9 cellular contexts compared by ENCODE assay signal in the genomic region with DNA sequence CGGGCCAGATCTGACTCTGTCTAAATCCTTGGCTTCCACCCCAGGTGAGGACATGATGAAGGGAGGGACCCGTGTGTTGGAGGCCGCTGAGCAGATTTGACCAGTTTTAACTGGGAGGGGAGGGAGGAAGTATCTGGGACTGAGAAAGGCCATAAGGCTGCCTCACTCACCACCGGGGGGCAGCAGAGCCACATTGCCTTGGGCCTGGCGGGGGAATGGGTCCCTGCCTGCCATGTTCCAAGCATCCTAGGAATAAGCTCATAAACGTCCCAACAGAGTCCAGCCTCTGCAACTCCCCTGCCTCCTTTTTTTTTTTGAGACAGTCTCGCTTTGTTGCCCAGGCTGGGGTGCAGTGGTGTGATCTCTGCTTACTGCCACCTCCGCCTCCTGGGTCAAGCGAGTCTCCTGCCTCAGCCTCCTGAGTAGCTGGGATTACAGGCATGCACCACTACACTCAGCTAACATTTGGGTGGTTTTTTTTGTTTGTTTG. TPM values are rescaled to one million over a fixed set of nuclear protein-coding genes. Genes with fewer than 3 reads are reported as not detected.
DNase-seq lines count a peak whose midpoint lies in the region; ATAC-seq, FAIRE-seq and TF ChIP-seq lines count a peak whose summit lies in the region.
"Had no signal": no experiment of that assay in that cellular context is flagged by ENCODE, and none has a peak within 500 bp of the region (broad histone marks: within the 10 kb centered on the region; RNA-seq: fewer than 3 reads in every experiment).

No MANE protein-coding gene starts in this region.

- CTCF ChIA-PET in A673 (lab: Charles Lee): interaction anchor here (0.5 to 1.9 kb wide), 20 partner anchors 9 to 216 kb away, joined by 3 to 23 read pairs (median 4); partner anchors contain the start of genes ARRDC2, MAST3 and PIK3R2
- CTCF ChIA-PET in mammary epithelial cell (lab: Charles Lee; ENCODE audit: low non-redundant PET): interaction anchor here (0.5 to 1.0 kb wide), 6 partner anchors 45 to 216 kb away, joined by 3 to 8 read pairs (median 4); no protein-coding TSS in a partner anchor

- no peaks in the 10 kb centered on the region for H3K36me3 ChIP-seq in A673 (ENCODE audit: insufficient read depth, low read length, poor library complexity, severe bottlenecking)
- no peaks in the 10 kb centered on the region for H3K36me3 ChIP-seq in mammary epithelial cell (ENCODE audit: insufficient read depth, low read length)
- H3K36me3 ChIP-seq in keratinocyte (ENCODE audit: control insufficient read depth in 2 of 2, extremely low read depth in 1 of 2, insufficient read depth in 2 of 2, low read length in 2 of 2): no peaks in the 10 kb centered on the region

- peak; percentile 96 for FAIRE-seq in GM19239 (lab: Jason Lieb, UNC)
- peak; percentile 87 for FAIRE-seq in keratinocyte (lab: Jason Lieb, UNC)

- no peaks in the 10 kb centered on the region for H3K79me2 ChIP-seq in mammary epithelial cell (ENCODE audit: insufficient read depth, low read length)
- H3K79me2 ChIP-seq in keratinocyte (ENCODE audit: control insufficient read depth, insufficient read depth, low read length): no peaks in the 10 kb centered on the region

- no peaks in the 10 kb centered on the region for H4K20me1 ChIP-seq in mammary epithelial cell (ENCODE audit: insufficient read depth, low read length)
- no peaks in the 10 kb centered on the region for H4K20me1 ChIP-seq in keratinocyte (ENCODE audit: control insufficient read depth, extremely low read depth, insufficient read depth, low read length)

- no peak overlapping the region for H3K27ac ChIP-seq in A673 (ENCODE audit: low read depth, low read length, poor library complexity, severe bottlenecking)
- H3K27ac ChIP-seq in mammary epithelial cell (ENCODE audit: insufficient read depth, low read depth, low read length): no peak overlapping the region
- H3K27ac ChIP-seq in keratinocyte (ENCODE audit: control insufficient read depth, insufficient read depth, low read length): no peak overlapping the region

- WGBS in mammary epithelial cell (ENCODE audit: low coverage, missing lambda C conversion rate): 10% methylated on average over 4 of the region's 9 CpGs

- no peak for ATAC-seq in HG02798 (IDR thresholded peaks at IDR 0.05; ENCODE audit: poor library complexity, unreplicated experiment)

- no peak overlapping the region for H3K9ac ChIP-seq in mammary epithelial cell (ENCODE audit: insufficient read depth, low read length)
- H3K9ac ChIP-seq in keratinocyte (ENCODE audit: control insufficient read depth, extremely low read depth, insufficient read depth, low read length): no peak overlapping the region

- H3K4me1 ChIP-seq in A673 (ENCODE audit: insufficient read depth, low read length, poor library complexity, severe bottlenecking): peaks cover 10% of the 10 kb centered on the region
- peaks cover 14% of the 10 kb centered on the region for H3K4me1 ChIP-seq in mammary epithelial cell (ENCODE audit: insufficient read depth, low read length)
- peaks cover 9% of the 10 kb centered on the region for H3K4me1 ChIP-seq in keratinocyte (ENCODE audit: control insufficient read depth, extremely low read depth, insufficient read depth, low read length)

- H2AFZ ChIP-seq in mammary epithelial cell (ENCODE audit: low read depth, low read length): peak overlapping the region; percentile 56
- no peak overlapping the region for H2AFZ ChIP-seq in keratinocyte (ENCODE audit: control insufficient read depth, low read length)

- H3K9me1 ChIP-seq in keratinocyte (ENCODE audit: control insufficient read depth, extremely low read depth, insufficient read depth, low read length): no peaks in the 10 kb centered on the region

- dilution Hi-C loops in mammary epithelial cell (cut with HindIII; ENCODE audit: low sequenced_read_pairs) (no loop called here), keratinocyte (cut with MboI; ENCODE audit: extremely low pct_ligation_motif_present, low sequenced_read_pairs) (no loop called here)

- BruUV-seq in A673 (replicated peaks; lab: Mats Ljungman, UMichigan) (no TSS peak), mammary epithelial cell (replicated peaks; lab: Mats Ljungman, UMichigan) (no TSS peak)

- intact Hi-C loops in A673 (cut with micrococcal nuclease; ENCODE audit: unreplicated experiment) (loop anchor here (2.0 to 5.0 kb wide), 3 partner anchors 39 to 138 kb away; partner anchors contain the start of gene PIK3R2), mammary epithelial cell (cut with micrococcal nuclease) (loop anchor here (1.0 to 5.0 kb wide), 6 partner anchors 39 to 210 kb away; partner anchors contain the start of genes ARRDC2 and LSM4)

- in situ Hi-C loops in mammary epithelial cell (cut with MboI; ENCODE audit: low sequenced_read_pairs in 2 of 2): loop anchor here (10.0 kb wide), 2 partner anchors 52 to 142 kb away; a partner anchor contains a TSS

- peak; percentile 84 for TF ChIP-seq CTCF in A673 (conservative IDR thresholded peaks at IDR 0.05; ENCODE audit: low read depth, low read length)
- peak; percentile 91 to 97 for TF ChIP-seq CTCF in mammary epithelial cell (conservative IDR thresholded peaks at IDR 0.05 in 1 of 2, IDR thresholded peaks at IDR 0.05 in 1 of 2; ENCODE audit: extremely low read depth in 1 of 2, insufficient read depth in 1 of 2, low read depth in 1 of 2, low read length in 2 of 2)
- peak; percentile 88 to 99 (median 91) for TF ChIP-seq CTCF in keratinocyte (optimal IDR thresholded peaks at IDR 0.05 in 1 of 3, IDR thresholded peaks at IDR 0.05 in 1 of 3, conservative IDR thresholded peaks at IDR 0.05 in 1 of 3; ENCODE audit: extremely low read depth in 1 of 3, insufficient read depth in 2 of 3, low read length in 3 of 3)

- DNase-seq in A673 (ENCODE audit: low spot score) (peak; percentile 86), GM19239 (ENCODE audit: insufficient read length, low spot score) (peak; percentile 72), NCI-H2196 treated with DMSO at 0.1 percent for 48 hours (lab: John Stamatoyannopoulos, UW; ENCODE audit: unreplicated experiment) (peak; percentile 72), mammary epithelial cell (peak; percentile 75), keratinocyte (ENCODE audit: low read depth, low spot score) (no peak)
- peak; percentile 42 to 74 (median 54) for DNase-seq in activated CD4-positive, CD25-positive, alpha-beta regulatory T cell (lab: John Stamatoyannopoulos, UW)
- peak; percentile 73 for DNase-seq in stimulated activated CD4-positive, alpha-beta T cell treated with anti-CD3 and anti-CD28 coated beads, Interleukin-1b, Interleukin-23, amount 100 ng/mL, for 48 hours

- H3K27me3 ChIP-seq in A673 (replicated peaks; ENCODE audit: insufficient read depth, low read depth, low read length, poor library complexity) (no peaks in the 10 kb centered on the region), mammary epithelial cell (ENCODE audit: insufficient read depth, low read length) (no peaks in the 10 kb centered on the region), keratinocyte (ENCODE audit: control insufficient read depth, extremely low read depth, insufficient read depth, low read length) (peaks cover 10% of the 10 kb centered on the region)

- no peak overlapping the region for H3K4me3 ChIP-seq in A673 (ENCODE audit: low read depth, low read length, poor library complexity, severe bottlenecking)
- no peak overlapping the region for H3K4me3 ChIP-seq in mammary epithelial cell (replicated peaks in 1 of 3; ENCODE audit: insufficient read depth in 1 of 3, low read depth in 2 of 3, low read length in 3 of 3)
- H3K4me3 ChIP-seq in keratinocyte (ENCODE audit: control insufficient read depth in 2 of 3, extremely low read depth in 1 of 3, insufficient read depth in 2 of 3, low read depth in 1 of 3, low read length in 3 of 3): no peak overlapping the region
- H3K4me3 ChIP-seq: skin epidermis had no signal

- H3K9me3 ChIP-seq in A673 (ENCODE audit: low read depth, low read length, poor library complexity, severe bottlenecking): no peaks in the 10 kb centered on the region
- no peaks in the 10 kb centered on the region for H3K9me3 ChIP-seq in mammary epithelial cell (replicated peaks; ENCODE audit: insufficient read depth, low read length)
- no peaks in the 10 kb centered on the region for H3K9me3 ChIP-seq in keratinocyte (ENCODE audit: control insufficient read depth, low read depth, low read length)

- H3K4me2 ChIP-seq in mammary epithelial cell (ENCODE audit: insufficient read depth, low read depth, low read length) (no peak overlapping the region), keratinocyte (ENCODE audit: control insufficient read depth, extremely low read depth, insufficient read depth, low read depth, low read length) (no peak overlapping the region)

- POLR2A ChIA-PET in A673 (lab: Charles Lee; ENCODE audit: low non-redundant PET): no interaction called here

RNA-seq across cellular contexts. Expression of gene MAST3, which starts 15.5 kb away (rescaled TPM):
- 5.1 and 7.9 TPM in 2 replicates for total RNA-seq in A673 (2021)
- total RNA-seq in mammary epithelial cell: 1 to 10 TPM; 3.8 to 7.0 TPM
- 2.3 TPM for polyA plus RNA-seq in mammary epithelial cell
- polyA minus RNA-seq in mammary epithelial cell: 8.9 TPM
- polyA plus RNA-seq in keratinocyte: 0.73 to 1.4 TPM (median 0.76 TPM) in 3 replicates
- polyA plus RNA-seq in keratinocyte (2011; ENCODE audit: low read depth): 1.8 TPM
- 0.86 and 1.5 TPM in 2 replicates for polyA plus RNA-seq in keratinocyte (2011; cell fraction: cytosol; rRNA removed)
- polyA plus RNA-seq in keratinocyte (2011; cell fraction: nucleus; rRNA removed): 3.7 and 4.3 TPM in 2 replicates
- polyA plus RNA-seq in keratinocyte (2012; ENCODE audit: low replicate concordance): 1.9 and 2.3 TPM in 2 replicates
- polyA minus RNA-seq in keratinocyte: 1.6 to 7.7 TPM (median 2.5 TPM) in 3 replicates
- 5.0 TPM for polyA minus RNA-seq in keratinocyte (2011; cell fraction: cytosol; rRNA and poly(A)+ RNA removed)
- polyA minus RNA-seq in keratinocyte (2011; cell fraction: nucleus; rRNA and poly(A)+ RNA removed): 4.4 and 5.1 TPM in 2 replicates

RNA-seq across cellular contexts. Expression of gene IL12RB1, which starts 26.3 kb away (rescaled TPM):
- total RNA-seq in A673 (2021) (not detected in 2 replicates), mammary epithelial cell (not detected)
- polyA plus RNA-seq in mammary epithelial cell (0.03 TPM), keratinocyte (0.09 TPM in 1 of 3 replicates, not detected in the others)
- polyA minus RNA-seq in mammary epithelial cell (not detected), keratinocyte (0.36 to 0.46 TPM in 2 of 3 replicates, not detected in the other)
- polyA plus RNA-seq in keratinocyte (2011; ENCODE audit: low read depth): not detected
- 0.08 TPM in 1 of 2 replicates, not detected in the other for polyA plus RNA-seq in keratinocyte (2011; cell fraction: cytosol; rRNA removed)
- 0.10 TPM in 1 of 2 replicates, not detected in the other for polyA plus RNA-seq in keratinocyte (2011; cell fraction: nucleus; rRNA removed)
- 0.07 TPM in 1 of 2 replicates, not detected in the other for polyA plus RNA-seq in keratinocyte (2012; ENCODE audit: low replicate concordance)
- polyA minus RNA-seq in keratinocyte (2011; cell fraction: cytosol; rRNA and poly(A)+ RNA removed): not detected
- not detected in 2 replicates for polyA minus RNA-seq in keratinocyte (2011; cell fraction: nucleus; rRNA and poly(A)+ RNA removed)

RNA-seq across cellular contexts. Expression of gene PIK3R2, which starts 39.9 kb away (rescaled TPM):
- total RNA-seq in A673 (2021) (38.1 and 41.9 TPM in 2 replicates), mammary epithelial cell (10 to 100 TPM; 37.2 to 49.7 TPM)
- polyA plus RNA-seq in mammary epithelial cell (22.5 TPM), keratinocyte (12.4 to 19.6 TPM (median 13.9 TPM) in 3 replicates)
- polyA minus RNA-seq in mammary epithelial cell (13.3 TPM), keratinocyte (16.5 to 28.9 TPM (median 25.3 TPM) in 3 replicates)
- polyA plus RNA-seq in keratinocyte (2011; ENCODE audit: low read depth): 17.3 TPM
- 14.3 and 24.9 TPM in 2 replicates for polyA plus RNA-seq in keratinocyte (2011; cell fraction: cytosol; rRNA removed)
- 20.3 and 26.5 TPM in 2 replicates for polyA plus RNA-seq in keratinocyte (2011; cell fraction: nucleus; rRNA removed)
- 10.5 and 37.4 TPM in 2 replicates for polyA plus RNA-seq in keratinocyte (2012; ENCODE audit: low replicate concordance)
- polyA minus RNA-seq in keratinocyte (2011; cell fraction: cytosol; rRNA and poly(A)+ RNA removed): 30.9 TPM
- polyA minus RNA-seq in keratinocyte (2011; cell fraction: nucleus; rRNA and poly(A)+ RNA removed): 17.0 and 22.8 TPM in 2 replicates
